Comparison of ENCODE assay signal across 4 cellular contexts in genomic region chr18:5702016-5702415, GRCh38.
DNase-seq lines count a peak whose midpoint lies in the region; ATAC-seq, FAIRE-seq and TF ChIP-seq lines count a peak whose summit lies in the region.
"Not testable (repeated sequence)": the region's sequence is repeated elsewhere in the genome, so short reads cannot be mapped to it uniquely, and the experiment has no call there.

No MANE protein-coding gene starts in this region.

- not testable (repeated sequence) for H3K23ac ChIP-seq in H1 (ENCODE audit: insufficient read length)

- not testable (repeated sequence) for TF ChIP-seq EP300 in H1 (IDR thresholded peaks at IDR 0.05; ENCODE audit: borderline replicate concordance in 1 of 2, low read depth in 2 of 2, low read length in 2 of 2)

- H4K91ac ChIP-seq in H1 (replicated peaks; ENCODE audit: insufficient read length, low read length), result not testable (repeated sequence)

- H3K9me3 Mint-ChIP-seq in GM23338, WTC11: not testable (repeated sequence)

- H3K4me1 Mint-ChIP-seq in GM23338, WTC11: not testable (repeated sequence)

- not testable (repeated sequence) for H3K27ac Mint-ChIP-seq in GM23338, WTC11

- H4K8ac ChIP-seq in H1 (ENCODE audit: extremely low read depth, insufficient read depth, low read length), result not testable (repeated sequence)

- not testable (repeated sequence) for H2BK5ac ChIP-seq in H1 (ENCODE audit: low read depth, low read length)

- not testable (repeated sequence) for H3K36me3 Mint-ChIP-seq in GM23338 (ENCODE audit: low read depth); WTC11

- CTCF ChIA-PET in HEK293 (lab: Yijun Ruan, JAX); WTC11 (lab: Charles Lee); H1 (lab: Charles Lee; ENCODE audit: partially characterized antibody): not testable (repeated sequence)

- H2AFZ ChIP-seq in GM23338 (0 out of 2 replicates have a peak overlapping the region, but pooled peaks have one; percentile 23), H1 (ENCODE audit: low read length) (peak overlapping the region; percentile 53; the same call in 1 of the 2 replicates)

- not testable (repeated sequence) for H3K9ac ChIP-seq in H1 (replicated peaks in 1 of 4; ENCODE audit: extremely low read depth in 1 of 4, low read depth in 3 of 4, low read length in 3 of 4)

- TF ChIP-seq CTCF in GM23338 (conservative IDR thresholded peaks at IDR 0.05; ENCODE audit: low read depth in 2 of 2); HEK293 (tag by site-specific recombination; IDR thresholded peaks at IDR 0.05); WTC11 (IDR thresholded peaks at IDR 0.05); H1 (IDR thresholded peaks at IDR 0.05; ENCODE audit: control extremely low read depth in 1 of 3, insufficient read depth in 1 of 3, low read depth in 1 of 3, low read length in 3 of 3): not testable (repeated sequence)

- H3K4me1 ChIP-seq in GM23338 (ENCODE audit: insufficient read depth); HEK293 (ENCODE audit: control insufficient read depth, insufficient read depth, low read length); H1 (replicated peaks in 1 of 4; ENCODE audit: control insufficient read depth in 3 of 4, insufficient read depth in 4 of 4, low read length in 3 of 4): not testable (repeated sequence)

- not testable (repeated sequence) for H3K23me2 ChIP-seq in H1 (ENCODE audit: low read depth, low read length)

- not testable (repeated sequence) for H4K5ac ChIP-seq in H1 (ENCODE audit: insufficient read length, low read depth, low read length)

- not testable (repeated sequence) for H2BK20ac ChIP-seq in H1 (ENCODE audit: low read length)

- not testable (repeated sequence) for H3F3A ChIP-seq in GM23338 (replicated peaks; ENCODE audit: low read depth)

- POLR2A ChIA-PET in HEK293 (lab: Yijun Ruan, JAX); WTC11 (lab: Charles Lee): not testable (repeated sequence)
- POLR2A ChIA-PET in H1 (lab: Charles Lee; ENCODE audit: partially characterized antibody), result interaction anchor here (0.7 kb wide), 1 partner anchor 13 kb away, joined by 5 read pairs; no protein-coding TSS in a partner anchor

- not testable (repeated sequence) for H3K4me3 Mint-ChIP-seq in GM23338, WTC11

- not testable (repeated sequence) for H3K27me3 ChIP-seq in GM23338 (ENCODE audit: insufficient read depth); H1 (replicated peaks in 1 of 4; ENCODE audit: control insufficient read depth in 3 of 4, extremely low read depth in 1 of 4, insufficient read depth in 3 of 4, low read length in 3 of 4)

- not testable (repeated sequence) for DNase-seq in GM23338 (ENCODE audit: low spot score); WTC11 (ENCODE audit: low spot score); H1 (ENCODE audit: low read depth in 1 of 2, low spot score in 2 of 2)

- WGBS in H1 (ENCODE audit: extremely low coverage in 1 of 2, insufficient coverage in 1 of 2, insufficient read length in 1 of 2, insufficient replicate concordance in 2 of 2, low coverage in 1 of 2, low lambda C conversion rate in 2 of 2, missing lambda C conversion rate in 1 of 2), 2 experiments, result 86% methylated on average over 7 of the region's 7 CpGs; no CpG with 5 or more reads in 1 of the 2 experiments

- TF ChIP-seq POLR2A in H1 (IDR thresholded peaks at IDR 0.05; ENCODE audit: control extremely low read depth in 1 of 2, low read depth in 2 of 2, low read length in 2 of 2), result not testable (repeated sequence)

- H3K56ac ChIP-seq in H1 (replicated peaks; ENCODE audit: insufficient read length, low read depth, low read length), result not testable (repeated sequence)

- not testable (repeated sequence) for H2BK120ac ChIP-seq in H1 (replicated peaks; ENCODE audit: low read depth, low read length)

- not testable (repeated sequence) for H3K14ac ChIP-seq in H1 (ENCODE audit: insufficient read length)

- not testable (repeated sequence) for H4K20me1 ChIP-seq in GM23338 (replicated peaks; ENCODE audit: insufficient read depth); H1 (replicated peaks in 1 of 2; ENCODE audit: control insufficient read depth in 1 of 2, insufficient read depth in 2 of 2, low read length in 2 of 2)

- FAIRE-seq in H1 (lab: Jason Lieb, UNC), result not testable (repeated sequence)

- not testable (repeated sequence) for H3K9me3 ChIP-seq in HEK293 (ENCODE audit: control insufficient read depth, insufficient read depth, low read depth, low read length); H1 (ENCODE audit: insufficient read depth in 2 of 2, low read depth in 1 of 2, low read length in 1 of 2)

- not testable (repeated sequence) for H3K79me1 ChIP-seq in H1 (ENCODE audit: low read depth, low read length)

- H3K4me3 ChIP-seq in GM23338; HEK293 (ENCODE audit: low read depth, low read length); H1 (ENCODE audit: extremely low read depth in 1 of 4, insufficient read depth in 2 of 4, low read depth in 3 of 4, low read length in 4 of 4): not testable (repeated sequence)

- not testable (repeated sequence) for H3K27ac ChIP-seq in GM23338 (ENCODE audit: low read depth); HEK293 (ENCODE audit: extremely low read depth, low read depth, low read length); H1 (ENCODE audit: low read depth, low read length)

- TF ChIP-seq RAD21 in H1 (IDR thresholded peaks at IDR 0.05 in 1 of 2, conservative IDR thresholded peaks at IDR 0.05 in 1 of 2; ENCODE audit: low read depth in 2 of 2, low read length in 2 of 2), result not testable (repeated sequence)

- not testable (repeated sequence) for H2BK15ac ChIP-seq in H1 (ENCODE audit: low read length)

- H3K4ac ChIP-seq in H1 (replicated peaks; ENCODE audit: insufficient read length, low read depth, low read length), result not testable (repeated sequence)

- not testable (repeated sequence) for H2AK5ac ChIP-seq in H1 (ENCODE audit: low read depth, low read length)

- H2BK12ac ChIP-seq in H1 (ENCODE audit: low read depth, low read length), result not testable (repeated sequence)

- not testable (repeated sequence) for ATAC-seq in GM23338, WTC11

- not testable (repeated sequence) for H3K4me2 ChIP-seq in GM23338; H1 (ENCODE audit: insufficient read depth in 1 of 2, low read depth in 2 of 2, low read length in 2 of 2)

- H3K36me3 ChIP-seq in GM23338 (ENCODE audit: insufficient read depth); HEK293 (ENCODE audit: control insufficient read depth in 2 of 2, insufficient read depth in 1 of 2, low read length in 2 of 2); H1 (ENCODE audit: control insufficient read depth in 2 of 4, insufficient read depth in 4 of 4, low read length in 3 of 4): not testable (repeated sequence)

- not testable (repeated sequence) for H3K27me3 Mint-ChIP-seq in GM23338 (ENCODE audit: insufficient read depth, low read depth, poor library complexity); WTC11 (ENCODE audit: low read depth)

- not testable (repeated sequence) for H3K18ac ChIP-seq in H1 (ENCODE audit: extremely low read depth, low read length)

- H3K79me2 ChIP-seq in GM23338 (replicated peaks; ENCODE audit: insufficient read depth); H1 (ENCODE audit: control insufficient read depth in 1 of 2, insufficient read depth in 2 of 2, low read length in 2 of 2): not testable (repeated sequence)

- H3K9me2 ChIP-seq in GM23338 (ENCODE audit: insufficient read depth), result not testable (repeated sequence)

TF ChIP-seq in HEK293, 187 proteins besides CTCF, POLR2A, EP300 and RAD21 (continues in another document):
- TF ChIP-seq ZNF555 (tag by site-specific recombination; conservative IDR thresholded peaks at IDR 0.05), result peak; percentile 52

TF ChIP-seq in WTC11, 78 proteins besides CTCF, POLR2A, EP300 and RAD21:
- peak; percentile 92; the same call in 1 of the 2 replicates for TF ChIP-seq HMGA2 (CRISPR knock-in tag; IDR thresholded peaks at IDR 0.05)
